Comparison of ENCODE assay signal across 8 cellular contexts in the genomic region with DNA sequence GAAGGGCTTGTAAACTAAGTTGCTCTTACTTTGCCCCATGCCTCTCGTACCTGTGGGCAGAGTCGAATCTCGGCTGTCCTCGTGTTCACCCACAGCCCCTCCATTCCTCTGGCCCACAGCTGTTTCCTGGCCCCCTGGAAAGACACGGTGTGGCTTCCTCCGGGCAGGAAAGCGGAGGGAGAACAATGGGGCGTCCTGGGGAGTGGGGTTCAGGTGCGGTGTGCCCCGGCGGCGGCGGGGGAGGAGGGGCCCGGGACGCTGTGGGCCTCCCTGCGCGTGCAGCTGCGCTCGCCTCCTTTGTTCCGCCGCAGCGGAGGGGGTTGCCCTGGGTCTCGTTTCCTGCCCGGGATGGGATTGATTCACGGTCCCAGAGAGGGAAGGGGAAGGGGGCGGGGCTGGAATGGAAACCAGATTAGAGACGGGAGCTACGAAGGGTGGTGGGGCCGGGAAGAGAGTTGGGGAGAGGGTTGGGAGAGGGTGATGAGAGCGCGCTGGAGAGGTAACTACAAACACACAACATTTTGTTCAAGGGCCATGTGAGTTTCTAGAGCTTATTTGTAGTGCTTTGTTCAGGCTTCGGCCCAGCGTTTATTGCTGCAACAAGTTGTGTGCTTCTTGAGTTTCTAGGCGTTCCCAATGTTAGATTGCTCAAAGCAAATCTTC. TPM values are rescaled to one million over a fixed set of nuclear protein-coding genes. Genes with fewer than 3 reads are reported as not detected.
DNase-seq lines count a peak whose midpoint lies in the region; ATAC-seq and TF ChIP-seq lines count a peak whose summit lies in the region.

No MANE protein-coding gene starts in this region.

- no peaks in the 10 kb centered on the region for H3K9me3 Mint-ChIP-seq in Calu3 (ENCODE audit: low read depth, unreplicated experiment)
- peaks cover 2% of the 10 kb centered on the region for H3K9me3 Mint-ChIP-seq in activated naive CD4-positive, alpha-beta T cell treated with anti-CD3 and anti-CD28 coated beads for 36 hours

- no peaks in the 10 kb centered on the region for H3K27me3 Mint-ChIP-seq in Calu3 (ENCODE audit: unreplicated experiment)
- no peaks in the 10 kb centered on the region for H3K27me3 Mint-ChIP-seq in activated naive CD4-positive, alpha-beta T cell treated with anti-CD3 and anti-CD28 coated beads for 36 hours (ENCODE audit: low read depth)

- peak overlapping the region; percentile 78 for H3K4me3 ChIP-seq in HFF-Myc (replicated peaks; ENCODE audit: low read depth, low read length)
- peak overlapping the region; percentile 82 for H3K4me3 ChIP-seq in parathyroid adenoma (ENCODE audit: low read depth, low read length)

- no peaks in the 10 kb centered on the region for H3K27me3 ChIP-seq in parathyroid adenoma (ENCODE audit: control insufficient read depth, insufficient read depth, low read length)

- H3K4me3 Mint-ChIP-seq in Calu3 (ENCODE audit: low read depth, unreplicated experiment) = peak overlapping the region; percentile 80
- peak overlapping the region; percentile 82 for H3K4me3 Mint-ChIP-seq in activated naive CD4-positive, alpha-beta T cell treated with anti-CD3 and anti-CD28 coated beads for 36 hours

- no peaks in the 10 kb centered on the region for H3K9me3 ChIP-seq in parathyroid adenoma (ENCODE audit: control insufficient read depth, low read length)

- no TSS peak for BruUV-seq in Calu3 (replicated peaks; lab: Mats Ljungman, UMichigan)

- H3K36me3 Mint-ChIP-seq in Calu3 (ENCODE audit: insufficient read depth, unreplicated experiment) = peaks cover 34% of the 10 kb centered on the region
- no peaks in the 10 kb centered on the region for H3K36me3 Mint-ChIP-seq in activated naive CD4-positive, alpha-beta T cell treated with anti-CD3 and anti-CD28 coated beads for 36 hours (ENCODE audit: low read depth)

- CTCF ChIA-PET in Calu3 (lab: Charles Lee) = interaction anchor here (0.5 to 2.1 kb wide), 5 partner anchors 28 to 291 kb away, joined by 3 to 8 read pairs (median 3); no protein-coding TSS in a partner anchor
- CTCF ChIA-PET in activated naive CD4-positive, alpha-beta T cell treated with anti-CD3 and anti-CD28 coated beads for 36 hours (lab: Charles Lee) = interaction anchor here (0.5 to 1.6 kb wide), 6 partner anchors 37 to 601 kb away, joined by 3 to 8 read pairs (median 4); partner anchors contain the start of gene CAVIN2

- peak overlapping the region; percentile 95 for H3K27ac Mint-ChIP-seq in Calu3 (ENCODE audit: unreplicated experiment)
- peak overlapping the region; percentile 22 for H3K27ac Mint-ChIP-seq in activated naive CD4-positive, alpha-beta T cell treated with anti-CD3 and anti-CD28 coated beads for 36 hours

- H3K4me1 ChIP-seq in parathyroid adenoma = peaks cover 2% of the 10 kb centered on the region

- H3K4me1 Mint-ChIP-seq in Calu3 (ENCODE audit: low read depth, unreplicated experiment) = peaks cover 47% of the 10 kb centered on the region
- peaks cover 21% of the 10 kb centered on the region for H3K4me1 Mint-ChIP-seq in activated naive CD4-positive, alpha-beta T cell treated with anti-CD3 and anti-CD28 coated beads for 36 hours (ENCODE audit: low read depth)

- peak overlapping the region; percentile 92 for H2AFZ ChIP-seq in parathyroid adenoma

- peak overlapping the region; percentile 41 for H3K27ac ChIP-seq in parathyroid adenoma

- DNase-seq in Calu3 (peak; percentile 84), HFF-Myc (ENCODE audit: extremely low read depth, low read depth) (no peak), NCI-H526 treated with DMSO at 0.1 percent for 48 hours (lab: John Stamatoyannopoulos, UW) (peak; percentile 52), cardiac septum (ENCODE audit: low spot score) (peak; percentile 84)
- peak; percentile 63 for DNase-seq in activated naive CD4-positive, alpha-beta T cell treated with anti-CD3 and anti-CD28 coated beads for 36 hours

- H3K79me2 ChIP-seq in parathyroid adenoma = no peaks in the 10 kb centered on the region

- intact Hi-C loops in Calu3 (cut with micrococcal nuclease; ENCODE audit: unreplicated experiment) (loop anchor here (5.0 kb wide), 3 partner anchors 51 to 136 kb away; no protein-coding TSS in a partner anchor), cardiac septum (cut with DNase I) (loop anchor here (2.0 to 5.0 kb wide), 3 partner anchors 21 to 146 kb away; no protein-coding TSS in a partner anchor)
- intact Hi-C loops in activated naive CD4-positive, alpha-beta T cell treated with anti-CD3 and anti-CD28 coated beads for 36 hours (cut with micrococcal nuclease) = loop anchor here (1.0 to 10.0 kb wide), 6 partner anchors 75 to 275 kb away; no protein-coding TSS in a partner anchor

- peak overlapping the region; percentile 93 for H3K4me2 ChIP-seq in parathyroid adenoma (ENCODE audit: low read length)

- no peak for ATAC-seq in HG03108 (IDR thresholded peaks at IDR 0.05; ENCODE audit: unreplicated experiment)
- ATAC-seq in HG03378 (IDR thresholded peaks at IDR 0.05; ENCODE audit: unreplicated experiment) = no peak

- no peaks in the 10 kb centered on the region for H3K36me3 ChIP-seq in parathyroid adenoma (ENCODE audit: control insufficient read depth, insufficient read depth, low read length)

- H3K9ac ChIP-seq in parathyroid adenoma = no peak overlapping the region

- TF ChIP-seq CTCF in Calu3 (IDR thresholded peaks at IDR 0.05; ENCODE audit: unreplicated experiment) (no peak), HFF-Myc (IDR thresholded peaks at IDR 0.05; ENCODE audit: low read depth, low read length, missing control alignments) (no peak), parathyroid adenoma (IDR thresholded peaks at IDR 0.05) (no peak)

RNA-seq across cellular contexts. Expression of gene MYO1B, which starts 0.8 kb away (rescaled TPM):
- total RNA-seq in Calu3 (2022) (56.7 and 64.5 TPM in 2 replicates), cardiac septum (20.8 TPM)
- 10 to 100 TPM; 39.2 to 40.5 TPM for total RNA-seq in activated naive CD4-positive, alpha-beta T cell treated with anti-CD3 and anti-CD28 coated beads for 36 hours
